ENCODE assay signal across 17 cellular contexts in genomic region chr1:12428334-12428733, GRCh38.
DNase-seq lines count a peak whose midpoint lies in the region; ATAC-seq and TF ChIP-seq lines count a peak whose summit lies in the region.
"Had no signal": no experiment of that assay in that cellular context is flagged by ENCODE, and none has a peak within 500 bp of the region (broad histone marks: within the 10 kb centered on the region; RNA-seq: fewer than 3 reads in every experiment).

No MANE protein-coding gene starts in this region.

- peak overlapping the region in 4 of 7 donors; percentile 0 to 94 (median 20) for H3K27ac Mint-ChIP-seq in CD4-positive, alpha-beta memory T cell
- peak overlapping the region; percentile 0 to 5 for H3K27ac Mint-ChIP-seq in T-cell
- peak overlapping the region; percentile 87 for H3K27ac Mint-ChIP-seq in mesothelial cell of epicardium
- peak overlapping the region; percentile 5 for H3K27ac Mint-ChIP-seq in type B pancreatic cell
- H3K27ac Mint-ChIP-seq: CD4-positive, alpha-beta T cell; H9 had no signal

- no peak for DNase-seq in CD4-positive, alpha-beta memory T cell
- DNase-seq in T-cell (no peak), mesothelial cell of epicardium (ENCODE audit: low spot score in 2 of 2, unreplicated experiment in 2 of 2) (no peak), type B pancreatic cell (ENCODE audit: extremely low spot score, unreplicated experiment) (no peak), upper lobe of left lung (no peak), activated gamma-delta T cell (lab: John Stamatoyannopoulos, UW) (no peak)
- DNase-seq: ACHN; BE2C; C1 segment of cervical spinal cord; Calu3; CD4-positive, alpha-beta T cell; DMS79 treated with DMSO at 0.1 percent for 48 hours; GF-D8; GOT3; H9 had no signal

- CTCF ChIA-PET in CD4-positive, alpha-beta memory T cell (lab: Charles Lee; ENCODE audit: partially characterized antibody), result interaction anchor here (1.2 kb wide), 1 partner anchor 20 kb away, joined by 4 read pairs; no protein-coding TSS in a partner anchor
- CTCF ChIA-PET in T-cell (lab: Charles Lee), result interaction anchor here in 1 of 2 donors (0.6 kb wide), 1 partner anchor 44 kb away, joined by 3 read pairs; no protein-coding TSS in a partner anchor

- no peaks in the 10 kb centered on the region for H3K27me3 ChIP-seq in CD4-positive, alpha-beta memory T cell (ENCODE audit: insufficient read depth, low read length)
- H3K27me3 ChIP-seq in upper lobe of left lung, result no peaks in the 10 kb centered on the region
- H3K27me3 ChIP-seq: BE2C had no signal

- H3K9me3 Mint-ChIP-seq in CD4-positive, alpha-beta memory T cell, result no peaks in the 10 kb centered on the region
- H3K9me3 Mint-ChIP-seq in T-cell, result no peaks in the 10 kb centered on the region
- H3K9me3 Mint-ChIP-seq in mesothelial cell of epicardium, result no peaks in the 10 kb centered on the region
- no peaks in the 10 kb centered on the region for H3K9me3 Mint-ChIP-seq in type B pancreatic cell
- H3K9me3 Mint-ChIP-seq: CD4-positive, alpha-beta T cell; H9 had no signal

- H3K36me3 Mint-ChIP-seq in CD4-positive, alpha-beta memory T cell, result peaks cover 18 to 29% of the 10 kb centered on the region in 2 donors
- peaks cover 19% of the 10 kb centered on the region for H3K36me3 Mint-ChIP-seq in T-cell
- no peaks in the 10 kb centered on the region for H3K36me3 Mint-ChIP-seq in mesothelial cell of epicardium
- H3K36me3 Mint-ChIP-seq in type B pancreatic cell, result peaks cover 4% of the 10 kb centered on the region

- no peak for TF ChIP-seq EP300 in upper lobe of left lung (IDR thresholded peaks at IDR 0.05)

- no peak for TF ChIP-seq CTCF in mesothelial cell of epicardium (IDR thresholded peaks at IDR 0.05; ENCODE audit: unreplicated experiment)
- TF ChIP-seq CTCF in type B pancreatic cell (conservative IDR thresholded peaks at IDR 0.05), result no peak
- TF ChIP-seq CTCF in upper lobe of left lung (IDR thresholded peaks at IDR 0.05), result no peak

- no peaks in the 10 kb centered on the region for H3K36me3 ChIP-seq in CD4-positive, alpha-beta memory T cell (ENCODE audit: insufficient read depth, low read length)
- H3K36me3 ChIP-seq in upper lobe of left lung, result peaks cover 0 to 15% (median 0%) of the 10 kb centered on the region in 4 donors
- H3K36me3 ChIP-seq: BE2C had no signal

- no peak for TF ChIP-seq POLR2A in upper lobe of left lung (IDR thresholded peaks at IDR 0.05)

- H3K27me3 Mint-ChIP-seq in CD4-positive, alpha-beta memory T cell, result no peaks in the 10 kb centered on the region
- no peaks in the 10 kb centered on the region for H3K27me3 Mint-ChIP-seq in T-cell
- no peaks in the 10 kb centered on the region for H3K27me3 Mint-ChIP-seq in mesothelial cell of epicardium (ENCODE audit: low read depth)
- no peaks in the 10 kb centered on the region for H3K27me3 Mint-ChIP-seq in type B pancreatic cell
- H3K27me3 Mint-ChIP-seq: CD4-positive, alpha-beta T cell had no signal

- WGBS in upper lobe of left lung, 2 donors, result 94 to 95% methylated on average over 4 of the region's 4 CpGs

- H3K9me3 ChIP-seq in CD4-positive, alpha-beta memory T cell (ENCODE audit: control insufficient read depth in 1 of 2, low read length in 2 of 2), result no peaks in the 10 kb centered on the region
- no peaks in the 10 kb centered on the region for H3K9me3 ChIP-seq in upper lobe of left lung
- H3K9me3 ChIP-seq: BE2C had no signal

- peaks cover 3% of the 10 kb centered on the region for H3K4me1 ChIP-seq in CD4-positive, alpha-beta memory T cell (ENCODE audit: insufficient read depth, low read length)
- H3K4me1 ChIP-seq in upper lobe of left lung, result peaks cover 17 to 27% (median 21%) of the 10 kb centered on the region in 4 donors
- H3K4me1 ChIP-seq: BE2C had no signal

- H3K4me1 Mint-ChIP-seq in CD4-positive, alpha-beta memory T cell, result peaks cover 4 to 27% (median 8%) of the 10 kb centered on the region in 4 donors
- H3K4me1 Mint-ChIP-seq in T-cell (peaks cover 11 to 32% (median 32%) of the 10 kb centered on the region in 3 donors), mesothelial cell of epicardium (peaks cover 72% of the 10 kb centered on the region), type B pancreatic cell (ENCODE audit: unreplicated experiment) (peaks cover 47% of the 10 kb centered on the region)

- no peak overlapping the region for H3K4me3 Mint-ChIP-seq in CD4-positive, alpha-beta memory T cell
- H3K4me3 Mint-ChIP-seq in T-cell, result no peak overlapping the region
- H3K4me3 Mint-ChIP-seq in mesothelial cell of epicardium, result no peak overlapping the region
- H3K4me3 Mint-ChIP-seq in type B pancreatic cell, result no peak overlapping the region
- H3K4me3 Mint-ChIP-seq: CD4-positive, alpha-beta T cell; H9 had no signal

- POLR2A ChIA-PET in CD4-positive, alpha-beta memory T cell (lab: Charles Lee; ENCODE audit: partially characterized antibody), result no interaction called here
- POLR2A ChIA-PET in T-cell (lab: Charles Lee), result interaction anchor here (0.5 to 0.6 kb wide), 3 partner anchors 12 to 31 kb away, joined by 4 to 5 read pairs (median 4); no protein-coding TSS in a partner anchor

- H3K4me3 ChIP-seq in CD4-positive, alpha-beta memory T cell (ENCODE audit: low read length in 2 of 2), result no peak overlapping the region
- H3K4me3 ChIP-seq in upper lobe of left lung, result no peak overlapping the region

- intact Hi-C loops in CD4-positive, alpha-beta memory T cell (cut with micrococcal nuclease), result no loop called here

- no peak overlapping the region for H3K27ac ChIP-seq in CD4-positive, alpha-beta memory T cell (ENCODE audit: low read depth, low read length)
- no peak overlapping the region for H3K27ac ChIP-seq in upper lobe of left lung
- H3K27ac ChIP-seq: HL-60 had no signal

- no peak for ATAC-seq in T-cell (replicated peaks in 1 of 4)
- ATAC-seq in upper lobe of left lung (ENCODE audit: low FRiP score in 2 of 2), result no peak
- ATAC-seq in HG02981 (IDR thresholded peaks at IDR 0.05; ENCODE audit: unreplicated experiment), result no peak

Comparison
In these comparisons a context has a peak if more than half of its experiments do, and no peak if none do; other contexts are left out.
1. H3K27ac Mint-ChIP-seq: peak in every context shown above with its lines; median percentile 87 in mesothelial cell of epicardium; 20 in CD4-positive, alpha-beta memory T cell; 5 in type B pancreatic cell; 2 in T-cell.